15 cellular contexts compared by ENCODE assay signal in genomic region chr4:135497563-135498152, GRCh38.
DNase-seq lines count a peak whose midpoint lies in the region; ATAC-seq, FAIRE-seq and TF ChIP-seq lines count a peak whose summit lies in the region.
"Had no signal": no experiment of that assay in that cellular context is flagged by ENCODE, and none has a peak within 500 bp of the region (broad histone marks: within the 10 kb centered on the region; RNA-seq: fewer than 3 reads in every experiment).

No MANE protein-coding gene starts in this region.

- no peak overlapping the region for H3K56ac ChIP-seq in IMR-90 (ENCODE audit: extremely low read depth, insufficient read depth, low read length)
- H3K56ac ChIP-seq in mesendoderm (ENCODE audit: low read length): no peak overlapping the region

- H3K27ac Mint-ChIP-seq in GM23338 (peak overlapping the region; percentile 75), T-helper 17 cell (no peak overlapping the region)
- H3K27ac Mint-ChIP-seq: B cell; CD4-positive, alpha-beta memory T cell had no signal

- no peak overlapping the region for H3K4me3 ChIP-seq in GM23338
- no peak overlapping the region for H3K4me3 ChIP-seq in IMR-90 (ENCODE audit: insufficient read depth, low read depth, low read length)
- no peak overlapping the region for H3K4me3 ChIP-seq in bronchial epithelial cell (ENCODE audit: low read depth, low read length)
- H3K4me3 ChIP-seq in mesendoderm (ENCODE audit: low read length): no peak overlapping the region
- no peak overlapping the region for H3K4me3 ChIP-seq in gastrocnemius medialis
- H3K4me3 ChIP-seq: GM23248, HAP-1 had no signal

- no peak overlapping the region for H4K91ac ChIP-seq in IMR-90 (ENCODE audit: insufficient read depth, low read depth, low read length)

- CTCF ChIA-PET in IMR-90 (lab: Yijun Ruan, JAX): no interaction called here

- no peak for FAIRE-seq in bronchial epithelial cell (lab: Jason Lieb, UNC)
- FAIRE-seq: A204.1 had no signal

- TF ChIP-seq POLR2A in IMR-90 (IDR thresholded peaks at IDR 0.05; ENCODE audit: low read depth, low read length): no peak
- no peak for TF ChIP-seq POLR2A in gastrocnemius medialis (IDR thresholded peaks at IDR 0.05)

- no peaks in the 10 kb centered on the region for H3K27me3 Mint-ChIP-seq in GM23338 (ENCODE audit: insufficient read depth, low read depth, poor library complexity)
- H3K27me3 Mint-ChIP-seq in T-helper 17 cell: no peaks in the 10 kb centered on the region
- H3K27me3 Mint-ChIP-seq: B cell; CD4-positive, alpha-beta memory T cell had no signal

- H3K9me3 ChIP-seq in IMR-90 (ENCODE audit: control insufficient read depth, insufficient read depth, low read length) (no peaks in the 10 kb centered on the region), T-helper 17 cell (ENCODE audit: control insufficient read depth, low read length, poor library complexity, severe bottlenecking) (no peaks in the 10 kb centered on the region), gastrocnemius medialis (no peaks in the 10 kb centered on the region)
- H3K9me3 ChIP-seq: HAP-1 had no signal

- H3K9ac ChIP-seq in IMR-90 (ENCODE audit: low read depth, low read length) (no peak overlapping the region), mesendoderm (ENCODE audit: low read length) (no peak overlapping the region)
- H3K9ac ChIP-seq: GM23248 had no signal

- H3K4me1 ChIP-seq in GM23338 (ENCODE audit: insufficient read depth) (no peaks in the 10 kb centered on the region), IMR-90 (ENCODE audit: control insufficient read depth, insufficient read depth, low read length) (no peaks in the 10 kb centered on the region), mesendoderm (ENCODE audit: control insufficient read depth, low read depth, low read length) (no peaks in the 10 kb centered on the region), gastrocnemius medialis (no peaks in the 10 kb centered on the region)
- H3K4me1 ChIP-seq: HAP-1 had no signal

- H3K9me2 ChIP-seq in GM23338 (ENCODE audit: insufficient read depth): no peaks in the 10 kb centered on the region

- H3K23ac ChIP-seq in IMR-90 (ENCODE audit: low read depth, low read length) (no peak overlapping the region), mesendoderm (ENCODE audit: low read length) (no peak overlapping the region)

- H2BK5ac ChIP-seq in IMR-90 (ENCODE audit: low read depth, low read length, poor library complexity, severe bottlenecking) (no peak overlapping the region), mesendoderm (ENCODE audit: low read length) (no peak overlapping the region)

- H3K4ac ChIP-seq in IMR-90 (ENCODE audit: low read depth, low read length) (no peak overlapping the region), mesendoderm (ENCODE audit: low read depth, low read length) (no peak overlapping the region)

- H2AK5ac ChIP-seq in IMR-90 (ENCODE audit: low read depth, low read length) (no peak overlapping the region), mesendoderm (ENCODE audit: low read length) (no peak overlapping the region)

- H3K36me3 Mint-ChIP-seq in GM23338 (ENCODE audit: low read depth) (no peaks in the 10 kb centered on the region; the same call in 2 of the 3 replicates), T-helper 17 cell (ENCODE audit: low read depth) (no peaks in the 10 kb centered on the region)
- H3K36me3 Mint-ChIP-seq: CD4-positive, alpha-beta memory T cell had no signal

- no peak overlapping the region for H3K14ac ChIP-seq in IMR-90 (replicated peaks; ENCODE audit: low read depth, low read length)

- no peaks in the 10 kb centered on the region for H4K20me1 ChIP-seq in GM23338 (replicated peaks; ENCODE audit: insufficient read depth)
- no peaks in the 10 kb centered on the region for H4K20me1 ChIP-seq in IMR-90 (ENCODE audit: insufficient read depth, low read length)

- no CpG with 5 or more reads among the region's 1 CpG for WGBS in IMR-90 (ENCODE audit: extremely low coverage in 2 of 2, insufficient read length in 1 of 2), 2 experiments
- no CpG with 5 or more reads among the region's 1 CpG for WGBS in mesendoderm (ENCODE audit: extremely low coverage, insufficient coverage, low lambda C conversion rate)

- no peaks in the 10 kb centered on the region for H3K9me3 Mint-ChIP-seq in GM23338

- H3K4me3 Mint-ChIP-seq in GM23338: no peak overlapping the region
- H3K4me3 Mint-ChIP-seq in T-helper 17 cell: no peak overlapping the region
- H3K4me3 Mint-ChIP-seq: B cell; CD4-positive, alpha-beta memory T cell had no signal

- no peak overlapping the region for H2BK15ac ChIP-seq in IMR-90 (ENCODE audit: low read depth, low read length)
- H2BK15ac ChIP-seq in mesendoderm (replicated peaks; ENCODE audit: low read depth): no peak overlapping the region

- in situ Hi-C loops in IMR-90 (cut with MboI; ENCODE audit: low sequenced_read_pairs): no loop called here
- in situ Hi-C loops in gastrocnemius medialis (cut with MboI; ENCODE audit: low sequenced_read_pairs in 4 of 4): no loop called here

- no peaks in the 10 kb centered on the region for H3K79me1 ChIP-seq in IMR-90 (ENCODE audit: low read depth in 1 of 2, low read length in 2 of 2)
- no peaks in the 10 kb centered on the region for H3K79me1 ChIP-seq in mesendoderm (ENCODE audit: low read length)

- no peaks in the 10 kb centered on the region for H3K36me3 ChIP-seq in GM23338 (ENCODE audit: insufficient read depth)
- H3K36me3 ChIP-seq in IMR-90 (ENCODE audit: control insufficient read depth, insufficient read depth, low read length): no peaks in the 10 kb centered on the region
- no peaks in the 10 kb centered on the region for H3K36me3 ChIP-seq in bronchial epithelial cell (ENCODE audit: control insufficient read depth, insufficient read depth, low read length)
- H3K36me3 ChIP-seq in mesendoderm (ENCODE audit: control insufficient read depth, insufficient read depth, low read length): no peaks in the 10 kb centered on the region
- H3K36me3 ChIP-seq in gastrocnemius medialis: no peaks in the 10 kb centered on the region
- H3K36me3 ChIP-seq: HAP-1 had no signal

- H4K8ac ChIP-seq in IMR-90 (ENCODE audit: low read depth in 2 of 2, low read length in 2 of 2) (no peak overlapping the region), mesendoderm (ENCODE audit: low read depth, low read length) (no peak overlapping the region)

- ATAC-seq in GM23338 (no peak), IMR-90 (ENCODE audit: low read depth) (no peak), T-helper 17 cell (no peak), gastrocnemius medialis (no peak)

- no peak for TF ChIP-seq RAD21 in IMR-90 (IDR thresholded peaks at IDR 0.05; ENCODE audit: low read length)

- no peak overlapping the region for H3K18ac ChIP-seq in IMR-90 (ENCODE audit: low read depth, low read length)
- H3K18ac ChIP-seq in mesendoderm (ENCODE audit: low read length): no peak overlapping the region

- no peak overlapping the region for H2AFZ ChIP-seq in GM23338
- no peak overlapping the region for H2AFZ ChIP-seq in IMR-90 (replicated peaks; ENCODE audit: low read length, poor library complexity)
- H2AFZ ChIP-seq: GM23248 had no signal

- POLR2A ChIA-PET in IMR-90 (lab: Charles Lee; ENCODE audit: unreplicated experiment): no interaction called here

- DNase-seq in GM23338 (ENCODE audit: low spot score) (peak; percentile 26), IMR-90 (no peak), bronchial epithelial cell (ENCODE audit: low read depth) (peak; percentile 40), mesendoderm (peak; percentile 26), EL (no peak), T-helper 17 cell (no peak), gastrocnemius medialis (no peak)
- DNase-seq: C1 segment of cervical spinal cord; CD4-positive, alpha-beta memory T cell; DMS79; GDM1; GM23248 had no signal

- no peak overlapping the region for H2AK9ac ChIP-seq in IMR-90 (replicated peaks; ENCODE audit: low read depth, low read length, poor library complexity)

- no peaks in the 10 kb centered on the region for H3K9me1 ChIP-seq in IMR-90 (ENCODE audit: insufficient read depth, low read length)

- H3K4me1 Mint-ChIP-seq in GM23338 (peaks cover 7% of the 10 kb centered on the region; the same call in 2 of the 3 replicates), T-helper 17 cell (no peaks in the 10 kb centered on the region)
- H3K4me1 Mint-ChIP-seq: B cell; CD4-positive, alpha-beta memory T cell had no signal

- H2BK120ac ChIP-seq in IMR-90 (ENCODE audit: low read depth, low read length) (no peak overlapping the region), mesendoderm (ENCODE audit: low read depth, low read length) (no peak overlapping the region)

- TF ChIP-seq CTCF in GM23338 (conservative IDR thresholded peaks at IDR 0.05; ENCODE audit: low read depth in 2 of 2): no peak
- TF ChIP-seq CTCF in IMR-90 (conservative IDR thresholded peaks at IDR 0.05; ENCODE audit: low read depth, low read length): no peak
- TF ChIP-seq CTCF in bronchial epithelial cell (IDR thresholded peaks at IDR 0.05; ENCODE audit: insufficient read depth, low read length, severe bottlenecking): no peak
- no peak for TF ChIP-seq CTCF in gastrocnemius medialis (IDR thresholded peaks at IDR 0.05 in 4 of 5, conservative IDR thresholded peaks at IDR 0.05 in 1 of 5)

- no peaks in the 10 kb centered on the region for H3K79me2 ChIP-seq in GM23338 (replicated peaks; ENCODE audit: insufficient read depth)
- H3K79me2 ChIP-seq in mesendoderm (ENCODE audit: control insufficient read depth, insufficient read depth, low read length): no peaks in the 10 kb centered on the region

- H3K27ac ChIP-seq in GM23338 (ENCODE audit: low read depth) (no peak overlapping the region), IMR-90 (ENCODE audit: insufficient read depth, low read length) (no peak overlapping the region), mesendoderm (ENCODE audit: low read depth, low read length) (no peak overlapping the region), gastrocnemius medialis (no peak overlapping the region)
- H3K27ac ChIP-seq: GM23248 had no signal

- no peaks in the 10 kb centered on the region for H3K27me3 ChIP-seq in GM23338 (ENCODE audit: insufficient read depth)
- H3K27me3 ChIP-seq in IMR-90 (ENCODE audit: control insufficient read depth, insufficient read depth, low read length): no peaks in the 10 kb centered on the region
- no peaks in the 10 kb centered on the region for H3K27me3 ChIP-seq in bronchial epithelial cell (ENCODE audit: control insufficient read depth, insufficient read depth, low read length)
- no peaks in the 10 kb centered on the region for H3K27me3 ChIP-seq in mesendoderm (ENCODE audit: insufficient read depth, low read length, poor library complexity)
- H3K27me3 ChIP-seq in gastrocnemius medialis: no peaks in the 10 kb centered on the region

- H3K4me2 ChIP-seq in GM23338 (no peak overlapping the region), IMR-90 (ENCODE audit: low read depth, low read length) (no peak overlapping the region), mesendoderm (ENCODE audit: low read length) (no peak overlapping the region)

- no TSS peak for BruUV-seq in IMR-90 (replicated peaks; lab: Mats Ljungman, UMichigan)

- no peaks in the 10 kb centered on the region for H3F3A ChIP-seq in GM23338 (replicated peaks; ENCODE audit: low read depth)

- intact Hi-C loops in IMR-90 (cut with micrococcal nuclease) (no loop called here), gastrocnemius medialis (cut with DNase I; ENCODE audit: low total_unique reads) (no loop called here)

- H2BK20ac ChIP-seq in IMR-90 (ENCODE audit: low read depth, low read length): no peak overlapping the region

- H4K5ac ChIP-seq in IMR-90 (ENCODE audit: low read depth, low read length): no peak overlapping the region
- no peak overlapping the region for H4K5ac ChIP-seq in mesendoderm (ENCODE audit: low read length)

- dilution Hi-C loops in IMR-90 (cut with HindIII; ENCODE audit: low sequenced_read_pairs, unreplicated experiment): no loop called here

Comparison
In these comparisons a context has a peak if more than half of its experiments do, and no peak if none do; other contexts are left out.
1. DNase-seq: peak in GM23338 (single experiment), bronchial epithelial cell (single experiment) and mesendoderm (single experiment); none in IMR-90 (single experiment), EL (single experiment), T-helper 17 cell (0 of 3) and gastrocnemius medialis (0 of 2).